ENCODE assay signal across 26 cellular contexts in genomic region chr11:62648185-62648966, GRCh38.
"Had no signal": no experiment of that assay in that cellular context is flagged by ENCODE, and none has a peak within 500 bp of the region (broad histone marks: within the 10 kb centered on the region; RNA-seq: fewer than 3 reads in every experiment).

No MANE protein-coding gene starts in this region.

- DNase-seq: activated CD4-positive, alpha-beta T cell treated with anti-CD3 and anti-CD28 coated beads for 4 hours; activated CD4-positive, alpha-beta T cell treated with anti-CD3 and anti-CD28 coated beads, Interleukin-2, amount 50 U/mL, for 4 hours; activated CD8-positive, alpha-beta memory T cell treated with anti-CD3 and anti-CD28 coated beads, Interleukin-2, amount 50 U/mL, for 4 hours; activated naive CD4-positive, alpha-beta T cell treated with Interleukin-2 at 50 U/mL for 16 hours; activated naive CD8-positive, alpha-beta T cell treated with anti-CD3 and anti-CD28 coated beads, Interleukin-2, amount 10 ng/mL, durations not matched to agents 7 days and 5 days; activated T-cell treated with anti-CD3 and anti-CD28 coated beads, Interleukin-2, amount 50 U/mL, for 4 hours; amniotic stem cell; caudate nucleus; endodermal cell; foreskin fibroblast; head of caudate nucleus; hippocampal formation; immature natural killer cell; kidney; left colon; midbrain; naive thymus-derived CD4-positive, alpha-beta T cell; occipital lobe; stimulated activated CD4-positive, alpha-beta T cell treated with anti-CD3 and anti-CD28 coated beads, Interleukin-2, amount 100 ng/mL, for 48 hours; stimulated activated naive CD4-positive, alpha-beta T cell treated with Interleukin-2 at 50 U/mL for 16 hours; T-helper 9 cell had no signal

- H3K27ac ChIP-seq: tibial nerve, VCaP had no signal

- H3K27me3 ChIP-seq: tibial nerve had no signal

- H3K4me3 ChIP-seq: tibial nerve had no signal

- ATAC-seq: activated T-cell treated with anti-CD3 and anti-CD28 coated beads, Interleukin-2, amount 50 U/mL, for 4 hours; activated T-helper 17 cell treated with anti-CD3 and anti-CD28 coated beads, Interleukin-2, amount 50 U/mL, for 72 hours; esophagus mucosa; left colon; naive thymus-derived CD4-positive, alpha-beta T cell; right cardiac atrium had no signal

- H3K9me3 ChIP-seq: tibial nerve had no signal
